8 cellular contexts compared by ENCODE assay signal in the genomic region with DNA sequence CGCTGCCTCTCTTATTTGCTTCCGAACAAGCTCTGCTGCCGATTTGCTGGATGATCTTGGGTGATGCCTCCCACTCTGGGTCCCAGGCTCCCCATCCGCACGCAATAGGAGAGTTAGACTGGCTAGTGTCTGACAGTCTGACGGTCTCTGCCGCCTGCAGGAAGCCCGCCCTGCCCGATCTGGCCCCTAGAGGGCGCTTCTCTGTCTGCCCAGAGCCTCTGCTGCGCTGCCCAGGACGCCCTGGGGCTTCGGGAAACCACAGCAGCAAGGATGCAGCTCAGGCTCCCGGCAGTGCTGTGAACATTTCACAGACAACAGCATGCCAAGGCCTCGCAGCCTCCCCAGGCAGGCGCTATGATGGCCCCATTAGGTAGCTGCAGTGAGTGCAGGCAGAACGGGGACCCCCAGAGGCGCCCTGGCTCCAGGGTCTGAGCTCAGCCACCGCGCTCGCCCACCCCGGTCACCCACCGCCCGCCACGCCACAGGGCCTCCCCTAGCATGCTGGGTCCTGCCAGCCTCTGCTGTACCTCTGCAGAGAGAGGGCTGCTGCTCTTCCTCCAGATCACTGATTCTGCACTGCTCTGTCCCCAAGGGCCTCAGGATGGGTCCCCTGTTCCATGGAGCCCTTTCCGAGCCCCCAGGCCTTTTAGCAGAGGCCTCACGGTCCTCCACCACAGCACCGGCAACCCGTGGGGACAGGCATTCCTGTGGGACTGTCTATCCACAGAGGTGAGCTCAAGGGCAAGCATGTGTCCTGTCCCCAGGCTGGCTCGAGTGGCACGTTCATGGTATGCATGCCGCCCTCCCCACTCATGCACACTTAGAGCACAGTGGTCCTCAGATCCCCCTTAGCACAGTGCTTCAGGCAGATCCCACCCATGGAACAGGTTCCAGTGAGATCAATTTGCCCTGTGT.
A peak's percentile ranks its signal among the peaks of the same experiment; 100 is the strongest.
DNase-seq lines count a peak whose midpoint lies in the region; ATAC-seq and TF ChIP-seq lines count a peak whose summit lies in the region.

No MANE protein-coding gene starts in this region.

- H3K27ac ChIP-seq in 22Rv1, result peak overlapping the region; percentile 17; the same call in 1 of the 2 replicates

- peak; percentile 97 for TF ChIP-seq CTCF in 22Rv1 (IDR thresholded peaks at IDR 0.05)
- peak; percentile 91 for TF ChIP-seq CTCF in GM13977 (IDR thresholded peaks at IDR 0.05; ENCODE audit: extremely low read depth, insufficient read depth, missing control alignments)

- in situ Hi-C loops in GM13977 (cut with MboI; ENCODE audit: low pct_unique_long_range_greater_than_20kb, low sequenced_read_pairs, unreplicated experiment), result no loop called here

- no peak for ATAC-seq in GM18867 (IDR thresholded peaks at IDR 0.05; ENCODE audit: unreplicated experiment)

- DNase-seq in GM13977 (ENCODE audit: low spot score) (peak; percentile 95), NCI-H345 (lab: John Stamatoyannopoulos, UW) (peak; percentile 47), kidney tubule cell (ENCODE audit: low spot score) (peak; percentile 78)
- DNase-seq in activated CD4-positive, alpha-beta T cell treated with anti-CD3 and anti-CD28 coated beads for 24 hours (ENCODE audit: low read depth in 2 of 2), result peak; percentile 72 to 80
- peak; percentile 61 for DNase-seq in central memory CD4-positive, alpha-beta T cell
- DNase-seq in stimulated activated CD4-positive, alpha-beta T cell treated with anti-CD3 and anti-CD28 coated beads, Interleukin-1b, Interleukin-23, amount 100 ng/mL, for 4 hours (ENCODE audit: low read depth in 2 of 2), result peak; percentile 74 to 76
